ENCODE assay signal across 28 cellular contexts in the genomic region with DNA sequence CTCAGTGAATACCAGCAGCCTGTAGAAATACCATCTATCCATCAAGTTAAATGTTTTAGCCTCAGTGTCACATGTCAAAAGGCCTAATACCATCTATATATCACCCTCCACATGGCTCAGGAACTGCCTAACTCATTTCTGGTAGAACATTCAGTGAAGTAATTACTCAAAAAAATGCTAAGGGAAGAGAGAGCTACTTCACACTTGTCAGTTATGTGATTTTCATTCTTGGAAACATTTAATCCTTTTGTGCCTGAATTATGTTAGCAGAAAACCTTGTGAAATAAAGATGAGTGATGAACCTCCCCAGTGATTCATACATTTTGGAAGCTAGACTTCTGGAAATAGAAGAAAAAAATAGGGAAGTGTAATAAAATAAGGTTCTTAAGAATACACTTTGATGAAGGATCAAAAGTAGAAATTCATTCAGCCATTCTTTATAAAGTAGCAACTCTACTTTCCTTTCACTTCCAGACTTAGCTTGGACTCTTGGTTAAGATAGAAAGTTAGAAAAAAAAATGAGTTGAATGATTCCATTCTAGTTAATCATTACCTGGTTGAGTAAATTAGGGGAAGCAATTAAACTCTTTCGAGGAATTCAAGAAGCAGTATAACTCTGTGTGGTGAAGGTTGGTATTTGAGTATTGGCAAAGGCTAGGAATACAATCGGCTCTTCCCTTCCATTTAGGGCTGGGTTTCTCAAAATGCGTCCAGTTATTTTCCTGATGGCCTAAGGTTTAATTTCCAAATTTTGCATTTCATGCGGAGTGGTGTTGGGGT. TPM values are rescaled to one million over a fixed set of nuclear protein-coding genes. Genes with fewer than 3 reads are reported as not detected.
DNase-seq lines count a peak whose midpoint lies in the region; ATAC-seq, FAIRE-seq and TF ChIP-seq lines count a peak whose summit lies in the region.
"Had no signal": no experiment of that assay in that cellular context is flagged by ENCODE, and none has a peak within 500 bp of the region (broad histone marks: within the 10 kb centered on the region; RNA-seq: fewer than 3 reads in every experiment).

No MANE protein-coding gene starts in this region.

- H3K4me1 ChIP-seq in kidney (ENCODE audit: control insufficient read depth in 1 of 2, insufficient read depth in 1 of 2, low read depth in 1 of 2, low read length in 2 of 2), result no peaks in the 10 kb centered on the region
- H3K4me1 ChIP-seq: Caco-2 had no signal

- peak; percentile 65 for FAIRE-seq in kidney (lab: Jason Lieb, UNC)
- FAIRE-seq: frontal cortex, K562 had no signal

- intact Hi-C loops in kidney (cut with DNase I), result no loop called here

- no peak overlapping the region for H3K4me3 ChIP-seq in kidney (ENCODE audit: low read length in 2 of 2)
- H3K4me3 ChIP-seq in retinal pigment epithelial cell (ENCODE audit: low read length), result no peak overlapping the region
- H3K4me3 ChIP-seq: coronary artery, K562, lung, ovary had no signal

- TF ChIP-seq CTCF in kidney (IDR thresholded peaks at IDR 0.05; ENCODE audit: borderline replicate concordance, extremely low read depth, insufficient read depth) (no peak), retinal pigment epithelial cell (conservative IDR thresholded peaks at IDR 0.05; ENCODE audit: low read depth, low read length) (no peak)

- no peaks in the 10 kb centered on the region for H3K9me3 ChIP-seq in kidney (ENCODE audit: control insufficient read depth in 1 of 2, low read length in 2 of 2)
- H3K9me3 ChIP-seq: Caco-2, ovary had no signal

- no peaks in the 10 kb centered on the region for H3K36me3 ChIP-seq in kidney (ENCODE audit: control insufficient read depth in 1 of 2, insufficient read depth in 2 of 2, low read length in 2 of 2)
- H3K36me3 ChIP-seq: ovary had no signal

- no peak overlapping the region for H3K9ac ChIP-seq in kidney (ENCODE audit: low read length in 2 of 2)

- no peak overlapping the region for H3K27ac ChIP-seq in kidney (ENCODE audit: low read depth in 2 of 2, low read length in 2 of 2)
- H3K27ac ChIP-seq: coronary artery, HL-60, ovary had no signal

- DNase-seq in HT1080 (ENCODE audit: low read depth) (peak; percentile 30), SW480 (ENCODE audit: low spot score) (peak; percentile 58), kidney (no peak), retinal pigment epithelial cell (ENCODE audit: low read depth) (peak; percentile 24), SHP77 treated with DMSO at 0.1 percent for 48 hours (lab: John Stamatoyannopoulos, UW) (no peak), NCI-H82 treated with DMSO at 0.1 percent for 48 hours (lab: John Stamatoyannopoulos, UW; ENCODE audit: unreplicated experiment) (no peak)
- DNase-seq: activated naive CD8-positive, alpha-beta T cell treated with anti-CD3 and anti-CD28 coated beads for 36 hours; activated T-cell treated with anti-CD3 and anti-CD28 coated beads, Interleukin-2, amount 50 U/mL, for 72 hours; AML-193; Caco-2; EL; NCI-H1092 treated with DMSO at 0.1 percent for 48 hours; NCI-H2081 treated with DMSO at 0.1 percent for 48 hours; NCI-H510A; OCI-M1; ovary; stimulated activated CD4-positive, alpha-beta T cell treated with anti-CD3 and anti-CD28 coated beads, Interleukin-2, amount 100 ng/mL, for 48 hours; T-helper 9 cell; trophoblast cell had no signal

- ATAC-seq in HG03571 (IDR thresholded peaks at IDR 0.05; ENCODE audit: unreplicated experiment), result no peak
- ATAC-seq: activated CD4-positive, CD25-positive, alpha-beta regulatory T cell treated with anti-CD3 and anti-CD28 coated beads, Interleukin-2, amount 50 U/mL, for 24 hours; activated T-cell treated with anti-CD3 and anti-CD28 coated beads, Interleukin-2, amount 50 U/mL, for 72 hours; K562 had no signal

RNA-seq across cellular contexts. Expression of a gene that starts 3.6 kb away (rescaled TPM):
- not detected in 2 replicates for total RNA-seq in HT1080 (2014; rRNA removed; shearing (Covaris generic))
- not detected in 2 replicates for polyA plus RNA-seq in HT1080 (2015; cell fraction: cytosol; rRNA removed)
- polyA plus RNA-seq in HT1080 (2015; cell fraction: nucleus; rRNA removed), result not detected in 2 replicates
- not detected for total RNA-seq in kidney
- polyA plus RNA-seq in kidney (ENCODE audit: insufficient read depth, low read depth, low replicate concordance), result not detected
- total RNA-seq: activated CD8-positive, alpha-beta memory T cell treated with anti-CD3 and anti-CD28 coated beads for 36 hours; activated naive CD8-positive, alpha-beta T cell treated with anti-CD3 and anti-CD28 coated beads for 36 hours; activated T-cell treated with anti-CD3 and anti-CD28 coated beads, Interleukin-2, amount 50 U/mL, for 72 hours; Caco-2; K562; lung; ovary; skeletal muscle tissue had no signal
- polyA plus RNA-seq: K562, lung, ovary had no signal

Comparison
In these comparisons a context has a peak if more than half of its experiments do, and no peak if none do; other contexts are left out.
1. DNase-seq: peak in HT1080 (single experiment), SW480 (single experiment) and retinal pigment epithelial cell (single experiment); none in kidney (single experiment), SHP77 treated with DMSO at 0.1 percent for 48 hours (single experiment) and NCI-H82 treated with DMSO at 0.1 percent for 48 hours (single experiment).